13 cellular contexts compared by ENCODE assay signal in the genomic region with DNA sequence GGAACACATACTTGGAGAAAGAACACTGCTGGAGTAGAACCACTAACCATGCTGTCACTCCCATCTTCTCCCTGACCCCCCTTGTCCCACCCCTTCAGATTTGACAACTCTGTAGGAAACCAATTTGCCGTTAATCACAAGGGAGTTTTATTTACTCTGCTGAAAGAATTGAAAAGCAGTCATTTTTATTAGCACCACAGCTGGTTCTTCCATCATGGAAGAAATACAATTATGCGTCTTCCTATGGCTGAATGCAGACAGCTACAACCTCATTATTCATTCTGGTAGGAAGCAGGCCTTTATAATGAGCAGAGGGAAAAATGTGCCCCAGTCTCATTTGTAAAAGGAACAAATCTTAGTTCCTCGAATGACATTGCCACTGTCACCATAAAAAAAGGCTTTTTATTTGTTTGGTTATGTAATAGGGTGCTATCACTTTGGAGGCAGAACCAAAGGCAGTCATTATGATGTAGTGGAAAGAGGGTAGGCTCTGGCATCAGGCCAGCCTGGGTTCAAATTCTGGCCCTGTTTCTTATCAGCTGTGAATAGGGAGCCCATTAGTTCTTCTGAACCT. TPM values are rescaled to one million over a fixed set of nuclear protein-coding genes. Genes with fewer than 3 reads are reported as not detected.
DNase-seq lines count a peak whose midpoint lies in the region; ATAC-seq, FAIRE-seq and TF ChIP-seq lines count a peak whose summit lies in the region.
"Had no signal": no experiment of that assay in that cellular context is flagged by ENCODE, and none has a peak within 500 bp of the region (broad histone marks: within the 10 kb centered on the region; RNA-seq: fewer than 3 reads in every experiment).

No MANE protein-coding gene starts in this region.

- peak; percentile 69 for DNase-seq in DMS153 (lab: John Stamatoyannopoulos, UW)
- DNase-seq in HEK293T (ENCODE audit: extremely low spot score), result no peak
- peak; percentile 65 to 85 for DNase-seq in NCI-H2081 (lab: John Stamatoyannopoulos, UW)
- no peak for DNase-seq in endothelial cell of umbilical vein (ENCODE audit: low read depth, low spot score)
- DNase-seq in activated CD8-positive, alpha-beta memory T cell treated with anti-CD3 and anti-CD28 coated beads, Interleukin-2, amount 10 ng/mL, durations not matched to agents 7 days and 5 days, result no peak
- DNase-seq in activated CD8-positive, alpha-beta T cell treated with anti-CD3 and anti-CD28 coated beads for 36 hours, result no peak
- no peak for DNase-seq in SKM-1 (lab: John Stamatoyannopoulos, UW; ENCODE audit: unreplicated experiment)
- DNase-seq: NCI-H2029 treated with DMSO at 0.1 percent for 48 hours, PC-3, T-helper 1 cell had no signal

- no peak overlapping the region for H3K4me2 ChIP-seq in endothelial cell of umbilical vein (ENCODE audit: insufficient read depth, low read length)
- H3K4me2 ChIP-seq: BLaER1 had no signal

- FAIRE-seq in endothelial cell of umbilical vein (lab: Jason Lieb, UNC), result no peak

- no peak for TF ChIP-seq POLR2A in endothelial cell of umbilical vein (IDR thresholded peaks at IDR 0.05; ENCODE audit: low read depth, low read length)

- no peaks in the 10 kb centered on the region for H3K36me3 Mint-ChIP-seq in activated CD8-positive, alpha-beta memory T cell treated with anti-CD3 and anti-CD28 coated beads, Interleukin-2, amount 10 ng/mL, durations not matched to agents 7 days and 5 days
- no peaks in the 10 kb centered on the region for H3K36me3 Mint-ChIP-seq in activated CD8-positive, alpha-beta T cell treated with anti-CD3 and anti-CD28 coated beads for 36 hours (ENCODE audit: low read depth)

- H3K9ac ChIP-seq in endothelial cell of umbilical vein (replicated peaks; ENCODE audit: extremely low read depth, insufficient read depth, low read length), result no peak overlapping the region
- H3K9ac ChIP-seq: BLaER1 had no signal

- peak overlapping the region; percentile 6 for H2AFZ ChIP-seq in endothelial cell of umbilical vein (ENCODE audit: low read depth, low read length)

- no peaks in the 10 kb centered on the region for H3K27me3 ChIP-seq in endothelial cell of umbilical vein (ENCODE audit: control insufficient read depth in 2 of 2, insufficient read depth in 2 of 2, low read length in 2 of 2)
- H3K27me3 ChIP-seq: BLaER1 had no signal

- no peak overlapping the region for H3K27ac ChIP-seq in endothelial cell of umbilical vein (ENCODE audit: insufficient read depth, low read depth, low read length)
- H3K27ac ChIP-seq: BLaER1 had no signal

- H3K79me2 ChIP-seq in endothelial cell of umbilical vein (ENCODE audit: control insufficient read depth, insufficient read depth, low read length), result no peaks in the 10 kb centered on the region

- no peak for ATAC-seq in activated CD8-positive, alpha-beta memory T cell treated with anti-CD3 and anti-CD28 coated beads, Interleukin-2, amount 10 ng/mL, durations not matched to agents 7 days and 5 days
- no peak for ATAC-seq in activated CD8-positive, alpha-beta T cell treated with anti-CD3 and anti-CD28 coated beads for 36 hours
- ATAC-seq: HCT116, PC-3 had no signal

- H3K4me1 Mint-ChIP-seq in activated CD8-positive, alpha-beta memory T cell treated with anti-CD3 and anti-CD28 coated beads, Interleukin-2, amount 10 ng/mL, durations not matched to agents 7 days and 5 days, result peaks cover 18% of the 10 kb centered on the region
- peaks cover 11% of the 10 kb centered on the region for H3K4me1 Mint-ChIP-seq in activated CD8-positive, alpha-beta T cell treated with anti-CD3 and anti-CD28 coated beads for 36 hours (ENCODE audit: low read depth)
- H3K4me1 Mint-ChIP-seq: IgD-negative memory B cell had no signal

- CTCF ChIA-PET in HEK293T (lab: Yijun Ruan, JAX) (interaction anchor here (0.6 kb wide), 1 partner anchor 20 kb away, joined by 3 read pairs; no protein-coding TSS in a partner anchor), endothelial cell of umbilical vein (lab: Charles Lee) (interaction anchor here (0.7 to 3.0 kb wide), 4 partner anchors 8 to 1011 kb away, joined by 3 to 9 read pairs (median 5); no protein-coding TSS in a partner anchor)
- CTCF ChIA-PET in activated CD8-positive, alpha-beta memory T cell treated with anti-CD3 and anti-CD28 coated beads, Interleukin-2, amount 10 ng/mL, durations not matched to agents 7 days and 5 days (lab: Charles Lee), result interaction anchor here (0.8 to 2.6 kb wide), 3 partner anchors 8 to 140 kb away, joined by 3 to 7 read pairs (median 4); no protein-coding TSS in a partner anchor
- CTCF ChIA-PET in activated CD8-positive, alpha-beta T cell treated with anti-CD3 and anti-CD28 coated beads for 36 hours (lab: Charles Lee), result interaction anchor here (1.3 kb wide), 1 partner anchor 950 kb away, joined by 3 read pairs; no protein-coding TSS in a partner anchor

- H3K4me3 Mint-ChIP-seq in activated CD8-positive, alpha-beta memory T cell treated with anti-CD3 and anti-CD28 coated beads, Interleukin-2, amount 10 ng/mL, durations not matched to agents 7 days and 5 days, result no peak overlapping the region
- H3K4me3 Mint-ChIP-seq in activated CD8-positive, alpha-beta T cell treated with anti-CD3 and anti-CD28 coated beads for 36 hours, result no peak overlapping the region
- H3K4me3 Mint-ChIP-seq: IgD-negative memory B cell had no signal

- H3K4me1 ChIP-seq in endothelial cell of umbilical vein (ENCODE audit: control insufficient read depth, extremely low read depth, insufficient read depth, low read length), result peaks cover 26% of the 10 kb centered on the region
- H3K4me1 ChIP-seq: BLaER1 had no signal

- intact Hi-C loops in endothelial cell of umbilical vein (cut with micrococcal nuclease), result no loop called here
- intact Hi-C loops in activated CD8-positive, alpha-beta T cell treated with anti-CD3 and anti-CD28 coated beads for 36 hours (cut with micrococcal nuclease), result no loop called here

- POLR2A ChIA-PET in HEK293T (lab: Yijun Ruan, JAX), result interaction anchor here (0.7 to 1.5 kb wide), 2 partner anchors 31 to 478 kb away, joined by 4 read pairs; no protein-coding TSS in a partner anchor
- POLR2A ChIA-PET in endothelial cell of umbilical vein (lab: Charles Lee), result interaction anchor here (1.1 kb wide), 1 partner anchor 14 kb away, joined by 3 read pairs; no protein-coding TSS in a partner anchor
- POLR2A ChIA-PET in activated CD8-positive, alpha-beta T cell treated with anti-CD3 and anti-CD28 coated beads for 36 hours (lab: Charles Lee), result no interaction called here

- no peaks in the 10 kb centered on the region for H3K9me3 Mint-ChIP-seq in activated CD8-positive, alpha-beta memory T cell treated with anti-CD3 and anti-CD28 coated beads, Interleukin-2, amount 10 ng/mL, durations not matched to agents 7 days and 5 days (ENCODE audit: low read depth)
- H3K9me3 Mint-ChIP-seq in activated CD8-positive, alpha-beta T cell treated with anti-CD3 and anti-CD28 coated beads for 36 hours, result no peaks in the 10 kb centered on the region
- H3K9me3 Mint-ChIP-seq: IgD-negative memory B cell had no signal

- no peaks in the 10 kb centered on the region for H3K36me3 ChIP-seq in endothelial cell of umbilical vein (ENCODE audit: control insufficient read depth in 2 of 2, extremely low read depth in 1 of 2, insufficient read depth in 2 of 2, low read length in 2 of 2)
- H3K36me3 ChIP-seq: BLaER1 had no signal

- dilution Hi-C loops in endothelial cell of umbilical vein (cut with MboI; ENCODE audit: extremely low pct_ligation_motif_present, low sequenced_read_pairs), result no loop called here

- H3K4me3 ChIP-seq in endothelial cell of umbilical vein (replicated peaks in 1 of 3; ENCODE audit: insufficient read depth in 1 of 3, low read depth in 1 of 3, low read length in 3 of 3), result no peak overlapping the region
- H3K4me3 ChIP-seq: BLaER1 had no signal

- no TSS peak for BruUV-seq in endothelial cell of umbilical vein (replicated peaks; lab: Mats Ljungman, UMichigan)

- no peaks in the 10 kb centered on the region for H3K9me1 ChIP-seq in endothelial cell of umbilical vein (replicated peaks; ENCODE audit: control insufficient read depth, extremely low read depth, insufficient read depth, low read length)

- H4K20me1 ChIP-seq in endothelial cell of umbilical vein (replicated peaks; ENCODE audit: control insufficient read depth, extremely low read depth, insufficient read depth, low read length), result no peaks in the 10 kb centered on the region
- H4K20me1 ChIP-seq: BLaER1 had no signal

- peaks cover 24% of the 10 kb centered on the region for H3K27me3 Mint-ChIP-seq in activated CD8-positive, alpha-beta memory T cell treated with anti-CD3 and anti-CD28 coated beads, Interleukin-2, amount 10 ng/mL, durations not matched to agents 7 days and 5 days
- peaks cover 10% of the 10 kb centered on the region for H3K27me3 Mint-ChIP-seq in activated CD8-positive, alpha-beta T cell treated with anti-CD3 and anti-CD28 coated beads for 36 hours

- no peaks in the 10 kb centered on the region for H3K9me3 ChIP-seq in endothelial cell of umbilical vein (replicated peaks; ENCODE audit: control insufficient read depth, insufficient read depth, low read length)
- H3K9me3 ChIP-seq: BLaER1 had no signal

- no peak overlapping the region for H3K27ac Mint-ChIP-seq in activated CD8-positive, alpha-beta memory T cell treated with anti-CD3 and anti-CD28 coated beads, Interleukin-2, amount 10 ng/mL, durations not matched to agents 7 days and 5 days
- no peak overlapping the region for H3K27ac Mint-ChIP-seq in activated CD8-positive, alpha-beta T cell treated with anti-CD3 and anti-CD28 coated beads for 36 hours

- no peak for TF ChIP-seq CTCF in endothelial cell of umbilical vein (IDR thresholded peaks at IDR 0.05; ENCODE audit: extremely low read depth in 1 of 2, insufficient read depth in 1 of 2, low read depth in 1 of 2, low read length in 2 of 2)
- TF ChIP-seq CTCF in activated CD8-positive, alpha-beta T cell treated with anti-CD3 and anti-CD28 coated beads for 36 hours (IDR thresholded peaks at IDR 0.05), result no peak

RNA-seq across cellular contexts. Expression of gene JUN, which starts 35.1 kb away (rescaled TPM):
- total RNA-seq in endothelial cell of umbilical vein, result 81.1 and 88.3 TPM in 2 replicates
- polyA plus RNA-seq in endothelial cell of umbilical vein, result 80.0 and 89.3 TPM in 2 replicates
- polyA plus RNA-seq in endothelial cell of umbilical vein (2011; cell fraction: cytosol; rRNA removed), result 57.8 and 84.1 TPM in 2 replicates
- 130 and 140 TPM in 2 replicates for polyA plus RNA-seq in endothelial cell of umbilical vein (2011; cell fraction: nucleus; rRNA removed)
- 67.6 and 99.1 TPM in 2 replicates for polyA plus RNA-seq in endothelial cell of umbilical vein (2012)
- polyA minus RNA-seq in endothelial cell of umbilical vein, result 50.1 and 61.0 TPM in 2 replicates
- 12.2 TPM for polyA minus RNA-seq in endothelial cell of umbilical vein (2011; cell fraction: cytosol; rRNA and poly(A)+ RNA removed)
- polyA minus RNA-seq in endothelial cell of umbilical vein (2011; cell fraction: nucleus; rRNA and poly(A)+ RNA removed), result 92.9 and 191 TPM in 2 replicates
- 100 to 1,000 TPM in 1 of 2 experiments, 10 to 100 TPM in 1; 50.5 to 129 TPM for total RNA-seq in activated CD8-positive, alpha-beta memory T cell treated with anti-CD3 and anti-CD28 coated beads, Interleukin-2, amount 10 ng/mL, durations not matched to agents 7 days and 5 days
- total RNA-seq in activated CD8-positive, alpha-beta T cell treated with anti-CD3 and anti-CD28 coated beads for 36 hours, result 10 to 100 TPM; 51.4 to 53.2 TPM

RNA-seq across cellular contexts. Expression of gene MYSM1, which starts 48.9 kb away (rescaled TPM):
- total RNA-seq in endothelial cell of umbilical vein, result 31.8 and 36.5 TPM in 2 replicates
- 5.7 and 8.2 TPM in 2 replicates for polyA plus RNA-seq in endothelial cell of umbilical vein
- 2.9 and 3.4 TPM in 2 replicates for polyA plus RNA-seq in endothelial cell of umbilical vein (2011; cell fraction: cytosol; rRNA removed)
- 38.0 and 50.2 TPM in 2 replicates for polyA plus RNA-seq in endothelial cell of umbilical vein (2011; cell fraction: nucleus; rRNA removed)
- 9.0 and 15.2 TPM in 2 replicates for polyA plus RNA-seq in endothelial cell of umbilical vein (2012)
- 17.0 and 17.3 TPM in 2 replicates for polyA minus RNA-seq in endothelial cell of umbilical vein
- 2.3 TPM for polyA minus RNA-seq in endothelial cell of umbilical vein (2011; cell fraction: cytosol; rRNA and poly(A)+ RNA removed)
- polyA minus RNA-seq in endothelial cell of umbilical vein (2011; cell fraction: nucleus; rRNA and poly(A)+ RNA removed), result 37.4 and 47.6 TPM in 2 replicates
- 10 to 100 TPM; 45.3 to 60.5 TPM for total RNA-seq in activated CD8-positive, alpha-beta memory T cell treated with anti-CD3 and anti-CD28 coated beads, Interleukin-2, amount 10 ng/mL, durations not matched to agents 7 days and 5 days
- 10 to 100 TPM; 34.3 to 36.8 TPM for total RNA-seq in activated CD8-positive, alpha-beta T cell treated with anti-CD3 and anti-CD28 coated beads for 36 hours

Comparison
In these comparisons a context has a peak if more than half of its experiments do, and no peak if none do; other contexts are left out.
1. DNase-seq: peak in DMS153 (single experiment) and NCI-H2081 (2 of 2); none in HEK293T (single experiment), endothelial cell of umbilical vein (single experiment), activated CD8-positive, alpha-beta memory T cell treated with anti-CD3 and anti-CD28 coated beads, Interleukin-2, amount 10 ng/mL, durations not matched to agents 7 days and 5 days (single experiment), activated CD8-positive, alpha-beta T cell treated with anti-CD3 and anti-CD28 coated beads for 36 hours (single experiment) and SKM-1 (single experiment).